In genomic region chr6:20791932-20792331, GRCh38 we compare ENCODE assay signal across 24 cellular contexts.
DNase-seq lines count a peak whose midpoint lies in the region; ATAC-seq and TF ChIP-seq lines count a peak whose summit lies in the region.
"Had no signal": no experiment of that assay in that cellular context is flagged by ENCODE, and none has a peak within 500 bp of the region (broad histone marks: within the 10 kb centered on the region; RNA-seq: fewer than 3 reads in every experiment).

No MANE protein-coding gene starts in this region.

- H3K4me3 ChIP-seq in Loucy (ENCODE audit: low read length, poor library complexity, severe bottlenecking) (no peak overlapping the region), fibroblast of the aortic adventitia (ENCODE audit: low read depth, low read length) (no peak overlapping the region), SJCRH30 (no peak overlapping the region), adrenal gland (no peak overlapping the region)
- no peak overlapping the region for H3K4me3 ChIP-seq in CD4-positive, alpha-beta memory T cell (ENCODE audit: low read length in 2 of 2)
- H3K4me3 ChIP-seq: body of pancreas, skin epidermis, thoracic aorta had no signal

- CTCF ChIA-PET in CD4-positive, alpha-beta memory T cell (lab: Charles Lee; ENCODE audit: partially characterized antibody), result no interaction called here

- H3K9ac ChIP-seq in Loucy (ENCODE audit: low read depth, low read length, poor library complexity, severe bottlenecking), result no peak overlapping the region

- TF ChIP-seq POLR2A in adrenal gland (IDR thresholded peaks at IDR 0.05), result no peak

- POLR2A ChIA-PET in CD4-positive, alpha-beta memory T cell (lab: Charles Lee; ENCODE audit: partially characterized antibody), result no interaction called here

- no peaks in the 10 kb centered on the region for H4K20me1 ChIP-seq in Loucy (ENCODE audit: insufficient read depth, low read length, poor library complexity, severe bottlenecking)

- H3K9me3 ChIP-seq in Loucy (ENCODE audit: insufficient read depth, low read depth, low read length) (no peaks in the 10 kb centered on the region), SJCRH30 (replicated peaks) (no peaks in the 10 kb centered on the region), adrenal gland (replicated peaks in 1 of 3) (no peaks in the 10 kb centered on the region)
- no peaks in the 10 kb centered on the region for H3K9me3 ChIP-seq in CD4-positive, alpha-beta memory T cell (ENCODE audit: control insufficient read depth in 1 of 2, low read length in 2 of 2)
- H3K9me3 ChIP-seq: body of pancreas, thoracic aorta had no signal

- WGBS in adrenal gland, 4 donors, result 70 to 75% (median 71%) methylated on average over 2 of the region's 2 CpGs

- ATAC-seq in stimulated activated memory B cell treated with anti-CD40 and anti-IgM and Interleukin-4, amounts not matched to agents 10 μg/mL and 1 μg/mL and 100 μg/mL, for 72 hours, result no peak
- ATAC-seq: body of pancreas, HCT116, natural killer cell had no signal

- H3K27me3 ChIP-seq in Loucy (ENCODE audit: insufficient read depth, low read length, poor library complexity, severe bottlenecking) (no peaks in the 10 kb centered on the region), SJCRH30 (no peaks in the 10 kb centered on the region), adrenal gland (no peaks in the 10 kb centered on the region)
- no peaks in the 10 kb centered on the region for H3K27me3 ChIP-seq in CD4-positive, alpha-beta memory T cell (ENCODE audit: insufficient read depth, low read length)
- H3K27me3 ChIP-seq: body of pancreas had no signal

- H3K36me3 Mint-ChIP-seq in CD4-positive, alpha-beta memory T cell, result peaks cover 25 to 46% of the 10 kb centered on the region in 2 donors
- peaks cover 55% of the 10 kb centered on the region for H3K36me3 Mint-ChIP-seq in stimulated activated memory B cell treated with anti-CD40 and anti-IgM and Interleukin-4, amounts not matched to agents 10 μg/mL and 1 μg/mL and 100 μg/mL, for 72 hours
- H3K36me3 Mint-ChIP-seq: natural killer cell had no signal

- no peaks in the 10 kb centered on the region for H3K9me2 ChIP-seq in Loucy (replicated peaks; ENCODE audit: low read depth, low read length)

- H3K27me3 Mint-ChIP-seq in CD4-positive, alpha-beta memory T cell, result no peaks in the 10 kb centered on the region
- no peaks in the 10 kb centered on the region for H3K27me3 Mint-ChIP-seq in stimulated activated memory B cell treated with anti-CD40 and anti-IgM and Interleukin-4, amounts not matched to agents 10 μg/mL and 1 μg/mL and 100 μg/mL, for 72 hours
- H3K27me3 Mint-ChIP-seq: activated CD4-positive, alpha-beta T cell treated with anti-CD3 and anti-CD28 coated beads, Interleukin-2, amount 10 ng/mL, durations not matched to agents 24 days and 14 days; activated naive CD4-positive, alpha-beta T cell treated with anti-CD3 and anti-CD28 coated beads, Interleukin-2, amount 10 ng/mL, durations not matched to agents 7 days and 5 days had no signal

- H3K4me1 Mint-ChIP-seq in CD4-positive, alpha-beta memory T cell, result peaks cover 0 to 6% (median 4%) of the 10 kb centered on the region in 4 donors
- no peaks in the 10 kb centered on the region for H3K4me1 Mint-ChIP-seq in stimulated activated memory B cell treated with anti-CD40 and anti-IgM and Interleukin-4, amounts not matched to agents 10 μg/mL and 1 μg/mL and 100 μg/mL, for 72 hours
- H3K4me1 Mint-ChIP-seq: activated CD4-positive, alpha-beta T cell treated with anti-CD3 and anti-CD28 coated beads, Interleukin-2, amount 10 ng/mL, durations not matched to agents 24 days and 14 days; activated naive CD4-positive, alpha-beta T cell treated with anti-CD3 and anti-CD28 coated beads, Interleukin-2, amount 10 ng/mL, durations not matched to agents 7 days and 5 days; natural killer cell had no signal

- no peaks in the 10 kb centered on the region for H3F3A ChIP-seq in Loucy (ENCODE audit: low read depth)

- DNase-seq in COR-L47 (lab: John Stamatoyannopoulos, UW) (peak; percentile 56), RPMI7951 (ENCODE audit: low read depth) (peak; percentile 6), fibroblast of the aortic adventitia (ENCODE audit: low read depth) (peak; percentile 21), SJCRH30 (no peak), adrenal gland (no peak)
- DNase-seq in CD4-positive, alpha-beta memory T cell, result no peak
- DNase-seq: activated CD4-positive, alpha-beta T cell treated with anti-CD3 and anti-CD28 coated beads, Interleukin-2, amount 10 ng/mL, durations not matched to agents 24 days and 14 days; activated CD8-positive, alpha-beta memory T cell treated with anti-CD3 and anti-CD28 coated beads, Interleukin-2, amount 50 U/mL, for 48 hours; activated naive CD4-positive, alpha-beta T cell treated with anti-CD3 and anti-CD28 coated beads, Interleukin-2, amount 10 ng/mL, durations not matched to agents 7 days and 5 days; body of pancreas; dermis blood vessel endothelial cell; Karpas-422; mammary epithelial cell; natural killer cell; NCI-H1436; NCI-H524 treated with DMSO at 0.1 percent for 48 hours; SW 1271 had no signal

- no peak overlapping the region for H3K27ac ChIP-seq in CD4-positive, alpha-beta memory T cell (ENCODE audit: low read depth, low read length)
- no peak overlapping the region for H3K27ac ChIP-seq in SJCRH30
- no peak overlapping the region for H3K27ac ChIP-seq in adrenal gland
- H3K27ac ChIP-seq: body of pancreas, epithelial cell of prostate, skin epidermis, thoracic aorta had no signal

- H3K9me3 Mint-ChIP-seq in CD4-positive, alpha-beta memory T cell, result peaks cover 0 to under 1% (median 0%) of the 10 kb centered on the region in 8 donors
- H3K9me3 Mint-ChIP-seq in stimulated activated memory B cell treated with anti-CD40 and anti-IgM and Interleukin-4, amounts not matched to agents 10 μg/mL and 1 μg/mL and 100 μg/mL, for 72 hours, result peaks cover 3% of the 10 kb centered on the region
- H3K9me3 Mint-ChIP-seq: activated naive CD4-positive, alpha-beta T cell treated with anti-CD3 and anti-CD28 coated beads, Interleukin-2, amount 10 ng/mL, durations not matched to agents 7 days and 5 days; natural killer cell had no signal

- H3K4me1 ChIP-seq in Loucy (ENCODE audit: insufficient read depth, low read length, poor library complexity, severe bottlenecking), result peaks cover 19% of the 10 kb centered on the region
- no peaks in the 10 kb centered on the region for H3K4me1 ChIP-seq in CD4-positive, alpha-beta memory T cell (ENCODE audit: insufficient read depth, low read length)
- H3K4me1 ChIP-seq in SJCRH30, result no peaks in the 10 kb centered on the region
- no peaks in the 10 kb centered on the region for H3K4me1 ChIP-seq in adrenal gland (replicated peaks in 1 of 2)
- H3K4me1 ChIP-seq: body of pancreas had no signal

- intact Hi-C loops in CD4-positive, alpha-beta memory T cell (cut with micrococcal nuclease), result no loop called here
- intact Hi-C loops in adrenal gland (cut with DNase I), result no loop called here

- H3K27ac Mint-ChIP-seq in CD4-positive, alpha-beta memory T cell, result no peak overlapping the region
- H3K27ac Mint-ChIP-seq in stimulated activated memory B cell treated with anti-CD40 and anti-IgM and Interleukin-4, amounts not matched to agents 10 μg/mL and 1 μg/mL and 100 μg/mL, for 72 hours, result no peak overlapping the region
- H3K27ac Mint-ChIP-seq: activated CD4-positive, alpha-beta T cell treated with anti-CD3 and anti-CD28 coated beads, Interleukin-2, amount 10 ng/mL, durations not matched to agents 24 days and 14 days; activated naive CD4-positive, alpha-beta T cell treated with anti-CD3 and anti-CD28 coated beads, Interleukin-2, amount 10 ng/mL, durations not matched to agents 7 days and 5 days; natural killer cell; progenitor cell of endocrine pancreas had no signal

- no peak overlapping the region for H3K4me3 Mint-ChIP-seq in CD4-positive, alpha-beta memory T cell
- H3K4me3 Mint-ChIP-seq in stimulated activated memory B cell treated with anti-CD40 and anti-IgM and Interleukin-4, amounts not matched to agents 10 μg/mL and 1 μg/mL and 100 μg/mL, for 72 hours, result no peak overlapping the region
- H3K4me3 Mint-ChIP-seq: activated CD4-positive, alpha-beta T cell treated with anti-CD3 and anti-CD28 coated beads, Interleukin-2, amount 10 ng/mL, durations not matched to agents 24 days and 14 days; activated naive CD4-positive, alpha-beta T cell treated with anti-CD3 and anti-CD28 coated beads, Interleukin-2, amount 10 ng/mL, durations not matched to agents 7 days and 5 days; natural killer cell had no signal

- no peak for TF ChIP-seq CTCF in Loucy (conservative IDR thresholded peaks at IDR 0.05; ENCODE audit: low read length)
- TF ChIP-seq CTCF in fibroblast of the aortic adventitia (IDR thresholded peaks at IDR 0.05; ENCODE audit: insufficient read depth, low read length), result no peak
- no peak for TF ChIP-seq CTCF in adrenal gland (IDR thresholded peaks at IDR 0.05)

- peaks cover 8% of the 10 kb centered on the region for H3K79me2 ChIP-seq in Loucy (ENCODE audit: insufficient read depth, low read length)

- no peak overlapping the region for H2AFZ ChIP-seq in Loucy (ENCODE audit: low read length)

- peaks cover 11% of the 10 kb centered on the region; the same call in 1 of the 2 replicates for H3K36me3 ChIP-seq in Loucy (ENCODE audit: insufficient read depth, low read length)
- H3K36me3 ChIP-seq in CD4-positive, alpha-beta memory T cell (ENCODE audit: insufficient read depth, low read length), result no peaks in the 10 kb centered on the region
- H3K36me3 ChIP-seq in SJCRH30, result no peaks in the 10 kb centered on the region
- H3K36me3 ChIP-seq in adrenal gland (replicated peaks in 1 of 2), result no peaks in the 10 kb centered on the region
- H3K36me3 ChIP-seq: thoracic aorta had no signal

- peak overlapping the region; percentile 8 for H3K4me2 ChIP-seq in Loucy (ENCODE audit: low read depth, low read length, poor library complexity, severe bottlenecking)

Comparison
In these comparisons a context has a peak if more than half of its experiments do, and no peak if none do; other contexts are left out.
1. DNase-seq: peak in COR-L47 (single experiment), RPMI7951 (single experiment) and fibroblast of the aortic adventitia (single experiment); none in CD4-positive, alpha-beta memory T cell (0 of 5), SJCRH30 (0 of 2) and adrenal gland (0 of 7).